In the genomic region with DNA sequence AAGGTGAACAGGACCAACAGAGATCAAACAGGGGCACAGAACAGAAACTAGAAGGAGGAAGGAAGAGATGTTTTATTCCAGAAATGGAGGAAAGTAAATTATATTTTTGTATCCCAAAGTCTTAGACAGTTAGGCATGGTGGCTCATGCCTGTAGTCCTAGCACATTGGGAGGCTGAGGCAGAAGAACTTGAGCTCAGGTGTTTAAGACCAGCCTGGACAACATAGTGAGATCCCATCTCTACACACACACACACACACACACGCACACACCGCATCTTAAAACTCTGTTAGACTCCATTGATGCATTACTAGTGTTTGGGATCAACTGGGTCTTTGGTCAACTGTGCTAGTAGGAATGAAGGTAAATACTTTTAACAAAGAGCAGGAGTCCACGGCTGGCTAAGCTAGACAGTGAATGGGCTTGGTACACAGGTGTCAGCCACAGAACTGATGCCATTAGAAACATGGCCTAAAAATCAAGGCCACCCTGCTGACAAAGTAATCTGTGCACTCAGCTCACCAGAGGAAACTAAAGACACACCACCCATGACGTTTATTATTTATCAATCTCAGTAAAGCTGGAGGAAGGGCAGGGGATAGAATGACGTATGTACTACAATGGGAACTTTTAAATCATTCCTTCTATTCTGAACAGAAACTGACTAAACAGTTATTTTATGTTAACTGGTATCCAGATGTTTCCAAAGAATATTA, we compare ENCODE assay signal across 7 cellular contexts. TPM values are rescaled to one million over a fixed set of nuclear protein-coding genes. Genes with fewer than 3 reads are reported as not detected.
DNase-seq lines count a peak whose midpoint lies in the region; ATAC-seq and TF ChIP-seq lines count a peak whose summit lies in the region.
"Not testable (repeated sequence)": the region's sequence is repeated elsewhere in the genome, so short reads cannot be mapped to it uniquely, and the experiment has no call there.

No MANE protein-coding gene starts in this region.

- H3K79me2 ChIP-seq in hepatocyte = peaks cover 67% of the 10 kb centered on the region

- not testable (repeated sequence) for H3K9me3 ChIP-seq in hepatocyte (ENCODE audit: low read depth)

- ATAC-seq in GM19023 (IDR thresholded peaks at IDR 0.05; ENCODE audit: unreplicated experiment) (peak; percentile 37), HG03095 (IDR thresholded peaks at IDR 0.05; ENCODE audit: unreplicated experiment) (peak; percentile 24)

- not testable (repeated sequence) for H3K27me3 ChIP-seq in hepatocyte

- H4K20me1 ChIP-seq in hepatocyte (ENCODE audit: insufficient read depth, poor library complexity, severe bottlenecking) = peaks cover 19% of the 10 kb centered on the region

- peak overlapping the region; percentile 60 for H3K27ac ChIP-seq in hepatocyte

- H3K4me1 ChIP-seq in hepatocyte (ENCODE audit: insufficient read depth) = peaks cover 15% of the 10 kb centered on the region

- WGBS in hepatocyte (ENCODE audit: low lambda C conversion rate, missing lambda C conversion rate) = 56% methylated on average over 5 of the region's 5 CpGs

- not testable (repeated sequence) for H3K36me3 ChIP-seq in hepatocyte (replicated peaks; ENCODE audit: insufficient read depth, low read depth)

- not testable (repeated sequence) for H3K9me2 ChIP-seq in hepatocyte (replicated peaks; ENCODE audit: insufficient read depth)

- peak overlapping the region; percentile 5 for H3K4me2 ChIP-seq in hepatocyte

- not testable (repeated sequence) for H3K4me3 ChIP-seq in hepatocyte

- DNase-seq in RPMI7951 (ENCODE audit: low read depth) = peak; percentile 60
- peak; percentile 70 for DNase-seq in activated effector memory CD4-positive, alpha-beta T cell treated with anti-CD3 and anti-CD28 coated beads, Interleukin-2, amount 50 U/mL, for 16 hours
- DNase-seq in dermis blood vessel endothelial cell = peak; percentile 80
- DNase-seq in hepatocyte (ENCODE audit: low spot score) = not testable (repeated sequence)
- peak; percentile 79 for DNase-seq in renal cortical epithelial cell (ENCODE audit: low read depth)

- not testable (repeated sequence) for TF ChIP-seq CTCF in hepatocyte (IDR thresholded peaks at IDR 0.05; ENCODE audit: poor library complexity)

- not testable (repeated sequence) for H2AFZ ChIP-seq in hepatocyte

RNA-seq across cellular contexts. Expression of a gene that starts 10.9 kb away (rescaled TPM):
- 175 and 190 TPM in 2 replicates for total RNA-seq in RPMI7951 (2014; rRNA removed; shearing (Covaris generic))
- total RNA-seq in dermis blood vessel endothelial cell (207 and 216 TPM in 2 replicates), hepatocyte (695 and 698 TPM in 2 replicates), renal cortical epithelial cell (243 and 344 TPM in 2 replicates)
- 100 and 178 TPM in 2 replicates for polyA plus RNA-seq in hepatocyte

RNA-seq across cellular contexts. Expression of a gene that starts 11.3 kb away (rescaled TPM):
- total RNA-seq in RPMI7951 (2014; rRNA removed; shearing (Covaris generic)) = 21.9 and 24.9 TPM in 2 replicates
- total RNA-seq in dermis blood vessel endothelial cell (25.9 and 36.2 TPM in 2 replicates), hepatocyte (43.3 and 44.5 TPM in 2 replicates), renal cortical epithelial cell (38.3 and 50.2 TPM in 2 replicates)
- polyA plus RNA-seq in hepatocyte = 21.5 and 22.9 TPM in 2 replicates
